1 cellular context compared by ENCODE assay signal in genomic region chr17:12022310-12022709, GRCh38.
TF ChIP-seq lines count a peak whose summit lies in the region.

No MANE protein-coding gene starts in this region.

TF ChIP-seq in HEK293, 187 proteins besides CTCF, POLR2A, EP300 and RAD21 (continued from another document):
- TF ChIP-seq PRDM4 (tag by site-specific recombination; IDR thresholded peaks at IDR 0.05) (peak; percentile 46; the same call in 1 of the 2 replicates), MZF1 (tag by site-specific recombination; IDR thresholded peaks at IDR 0.05; ENCODE audit: borderline replicate concordance) (no peak), GFI1B (tag by site-specific recombination; IDR thresholded peaks at IDR 0.05) (peak; percentile 72; the same call in 1 of the 2 replicates), ZNF175 (tag by site-specific recombination; IDR thresholded peaks at IDR 0.05) (no peak), ZNF510 (tag by site-specific recombination; IDR thresholded peaks at IDR 0.05; ENCODE audit: insufficient replicate concordance) (no peak), ZNF280C (tag by site-specific recombination; IDR thresholded peaks at IDR 0.05) (no peak), ZNF488 (tag by site-specific recombination; IDR thresholded peaks at IDR 0.05) (no peak), ZNF621 (tag by site-specific recombination; IDR thresholded peaks at IDR 0.05) (no peak), ZNF121 (tag by site-specific recombination; IDR thresholded peaks at IDR 0.05) (no peak), OSR2 (tag by site-specific recombination; IDR thresholded peaks at IDR 0.05) (peak; percentile 70), ZNF704 (tag by site-specific recombination; IDR thresholded peaks at IDR 0.05) (no peak), PATZ1 (tag by site-specific recombination; IDR thresholded peaks at IDR 0.05) (no peak), ZNF76 (tag by site-specific recombination; IDR thresholded peaks at IDR 0.05; ENCODE audit: borderline replicate concordance, low read depth) (no peak), ZNF501 (tag by site-specific recombination; IDR thresholded peaks at IDR 0.05) (no peak), ZBTB17 (tag by site-specific recombination; IDR thresholded peaks at IDR 0.05) (no peak), ZNF623 (tag by site-specific recombination; IDR thresholded peaks at IDR 0.05) (no peak), ZBTB20 (tag by site-specific recombination; IDR thresholded peaks at IDR 0.05) (no peak), PRDM6 (tag by site-specific recombination; IDR thresholded peaks at IDR 0.05) (peak; percentile 35; the same call in 1 of the 2 replicates), ZNF791 (tag by site-specific recombination; IDR thresholded peaks at IDR 0.05) (no peak), ZNF521 (tag by site-specific recombination; IDR thresholded peaks at IDR 0.05) (no peak), ZIC2 (tag by site-specific recombination; IDR thresholded peaks at IDR 0.05) (peak; percentile 58; the same call in 1 of the 2 replicates), ZFP37 (tag by site-specific recombination; IDR thresholded peaks at IDR 0.05) (no peak), ZSCAN18 (tag by site-specific recombination; IDR thresholded peaks at IDR 0.05) (no peak)
